ENCODE assay signal across 8 cellular contexts in genomic region chr10:87864497-87865059, GRCh38. TPM values are rescaled to one million over a fixed set of nuclear protein-coding genes. Genes with fewer than 3 reads are reported as not detected.
A peak's percentile ranks its signal among the peaks of the same experiment; 100 is the strongest.
DNase-seq lines count a peak whose midpoint lies in the region; ATAC-seq and TF ChIP-seq lines count a peak whose summit lies in the region.

No MANE protein-coding gene starts in this region.

- H3K4me1 ChIP-seq in cardiac muscle cell (ENCODE audit: low read depth), result peaks cover 17% of the 10 kb centered on the region
- H3K4me1 ChIP-seq in rectal smooth muscle tissue (ENCODE audit: control insufficient read depth, insufficient read depth, low read length), result peaks cover 3% of the 10 kb centered on the region

- DNase-seq in cardiac muscle cell (ENCODE audit: low read depth in 1 of 2, low spot score in 1 of 2), result peak; percentile 19 to 25
- no peak for DNase-seq in cardiac septum (ENCODE audit: low spot score)
- peak; percentile 42 for DNase-seq in fibroblast of peridontal ligament (ENCODE audit: extremely low read depth)
- no peak for DNase-seq in NCI-H774 (lab: John Stamatoyannopoulos, UW)

- H3K9ac ChIP-seq in rectal smooth muscle tissue (ENCODE audit: low read length), result peak overlapping the region; percentile 35

- no peaks in the 10 kb centered on the region for H3K9me3 ChIP-seq in cardiac muscle cell (ENCODE audit: low read depth)

- TF ChIP-seq CTCF in cardiac muscle cell (IDR thresholded peaks at IDR 0.05; ENCODE audit: low read depth, low read length), result no peak

- peak overlapping the region; percentile 98 for H3K4me3 ChIP-seq in cardiac muscle cell
- peak overlapping the region; percentile 79 for H3K4me3 ChIP-seq in rectal smooth muscle tissue (ENCODE audit: low read length)

- H3K27me3 Mint-ChIP-seq in T-helper 1 cell treated with Interleukin-12 subunit alpha and Interleukin-12 subunit beta and Interleukin-4 antibody, amounts not matched to agents 30 μg/mL and 1 μg/mL, for 36 hours (ENCODE audit: low read depth), result peaks cover 4% of the 10 kb centered on the region

- H3K36me3 ChIP-seq in cardiac muscle cell, result no peaks in the 10 kb centered on the region
- no peaks in the 10 kb centered on the region for H3K36me3 ChIP-seq in rectal smooth muscle tissue (ENCODE audit: control insufficient read depth, insufficient read depth, low read length)

- peaks cover 27% of the 10 kb centered on the region for H3K36me3 Mint-ChIP-seq in T-helper 1 cell treated with Interleukin-12 subunit alpha and Interleukin-12 subunit beta and Interleukin-4 antibody, amounts not matched to agents 30 μg/mL and 1 μg/mL, for 36 hours (ENCODE audit: low read depth)

- peak overlapping the region; percentile 95 for H3K4me3 Mint-ChIP-seq in T-helper 1 cell treated with Interleukin-12 subunit alpha and Interleukin-12 subunit beta and Interleukin-4 antibody, amounts not matched to agents 30 μg/mL and 1 μg/mL, for 36 hours

- no peaks in the 10 kb centered on the region for H3K27me3 ChIP-seq in cardiac muscle cell
- no peaks in the 10 kb centered on the region for H3K27me3 ChIP-seq in rectal smooth muscle tissue (ENCODE audit: control insufficient read depth, insufficient read depth, low read length)

- ATAC-seq in HG03521 (IDR thresholded peaks at IDR 0.05; ENCODE audit: unreplicated experiment) (no peak), GM19351 (IDR thresholded peaks at IDR 0.05; ENCODE audit: unreplicated experiment) (no peak)

- intact Hi-C loops in cardiac septum (cut with DNase I), result loop anchor here (5.0 kb wide), 2 partner anchors 47 to 688 kb away; partner anchors contain the start of gene ATAD1

- H3K27ac ChIP-seq in cardiac muscle cell, result peak overlapping the region; percentile 96
- H3K27ac ChIP-seq in rectal smooth muscle tissue (ENCODE audit: low read depth, low read length), result peak overlapping the region; percentile 90

- H3K27ac Mint-ChIP-seq in T-helper 1 cell treated with Interleukin-12 subunit alpha and Interleukin-12 subunit beta and Interleukin-4 antibody, amounts not matched to agents 30 μg/mL and 1 μg/mL, for 36 hours, result peak overlapping the region; percentile 86

- peaks cover 46% of the 10 kb centered on the region for H3K4me1 Mint-ChIP-seq in T-helper 1 cell treated with Interleukin-12 subunit alpha and Interleukin-12 subunit beta and Interleukin-4 antibody, amounts not matched to agents 30 μg/mL and 1 μg/mL, for 36 hours (ENCODE audit: low read depth)

- H3K9me3 Mint-ChIP-seq in T-helper 1 cell treated with Interleukin-12 subunit alpha and Interleukin-12 subunit beta and Interleukin-4 antibody, amounts not matched to agents 30 μg/mL and 1 μg/mL, for 36 hours, result no peaks in the 10 kb centered on the region

RNA-seq across cellular contexts. Expression of gene PTEN, which starts 1.2 kb away (rescaled TPM):
- 33.8 and 66.1 TPM in 2 replicates for total RNA-seq in cardiac muscle cell
- 30.4 and 34.1 TPM in 2 replicates for polyA plus RNA-seq in cardiac muscle cell
- total RNA-seq in cardiac septum, result 59.5 TPM

RNA-seq across cellular contexts. Expression of gene KLLN, which starts 1.2 kb away (rescaled TPM):
- total RNA-seq in cardiac muscle cell, result 1.5 and 1.8 TPM in 2 replicates
- 0.69 and 0.77 TPM in 2 replicates for polyA plus RNA-seq in cardiac muscle cell
- total RNA-seq in cardiac septum, result 0.24 TPM

RNA-seq across cellular contexts. Expression of gene ATAD1, which starts 46.6 kb away (rescaled TPM):
- total RNA-seq in cardiac muscle cell (41.6 and 47.4 TPM in 2 replicates), cardiac septum (92.0 TPM)
- 82.5 and 103 TPM in 2 replicates for polyA plus RNA-seq in cardiac muscle cell

Comparison
In these comparisons a context has a peak if more than half of its experiments do, and no peak if none do; other contexts are left out.
1. DNase-seq: peak in cardiac muscle cell (2 of 2) and fibroblast of peridontal ligament (single experiment); none in cardiac septum (single experiment) and NCI-H774 (single experiment).